In genomic region chr19:11813801-11814706, GRCh38 we compare ENCODE assay signal across 1 cellular context.
TF ChIP-seq lines count a peak whose summit lies in the region.

TSS of gene ZNF440 (plus strand) at chr19:11814273. CDS start at chr19:11814448, 175 bp downstream.

TF ChIP-seq in K562, 482 proteins besides CTCF, POLR2A, EP300 and RAD21 (continued from another document and continues in another):
- TF ChIP-seq SRSF7 (optimal IDR thresholded peaks at IDR 0.05; ENCODE audit: low read depth, low read length) (no peak), ZNF717 (CRISPR knock-in tag; IDR thresholded peaks at IDR 0.05) (no peak), GATAD2A (IDR thresholded peaks at IDR 0.05) (no peak), ZNF778 (CRISPR knock-in tag; IDR thresholded peaks at IDR 0.05) (no peak), JUN (IDR thresholded peaks at IDR 0.05; ENCODE audit: borderline replicate concordance, low read depth, low read length) (no peak), JUN (CRISPR knock-in tag; IDR thresholded peaks at IDR 0.05; ENCODE audit: borderline replicate concordance) (no peak), TRIM24 (IDR thresholded peaks at IDR 0.05) (peak in 1 of 2 experiments; percentile 19; a peak in 1 of 4 replicates), POLR2G (IDR thresholded peaks at IDR 0.05; ENCODE audit: low read depth, low read length) (peak; percentile 97), ZBTB33 (CRISPR knock-in tag; IDR thresholded peaks at IDR 0.05) (no peak), SIX5 (IDR thresholded peaks at IDR 0.05; ENCODE audit: borderline replicate concordance in 1 of 2, insufficient read depth in 1 of 2, low read depth in 1 of 2, low read length in 2 of 2) (no peak), CEBPZ (IDR thresholded peaks at IDR 0.05; ENCODE audit: borderline replicate concordance, low read depth, low read length) (no peak), RBM25 (IDR thresholded peaks at IDR 0.05; ENCODE audit: low read depth, low read length, severe bottlenecking) (peak; percentile 36), ZNF24 (IDR thresholded peaks at IDR 0.05) (peak; percentile 43; the same call in 1 of the 2 replicates), E2F5 (CRISPR knock-in tag; IDR thresholded peaks at IDR 0.05) (no peak; the same call in 1 of the 2 replicates), TARDBP (IDR thresholded peaks at IDR 0.05) (no peak), BRF1 (IDR thresholded peaks at IDR 0.05; ENCODE audit: borderline replicate concordance, extremely low read depth, insufficient read length) (no peak), PTBP1 (IDR thresholded peaks at IDR 0.05; ENCODE audit: low read depth, low read length) (no peak), SIN3B (IDR thresholded peaks at IDR 0.05; ENCODE audit: low read depth) (no peak), DNMT1 (IDR thresholded peaks at IDR 0.05) (no peak), FOXM1 (IDR thresholded peaks at IDR 0.05; ENCODE audit: low read depth) (no peak), FOXM1 (CRISPR knock-in tag; IDR thresholded peaks at IDR 0.05; ENCODE audit: low read depth) (no peak), SAFB (IDR thresholded peaks at IDR 0.05; ENCODE audit: borderline replicate concordance, low read depth, low read length) (no peak), ESRRA (IDR thresholded peaks at IDR 0.05; ENCODE audit: borderline replicate concordance, low read depth) (0 out of 2 replicates have a peak, but pooled peaks have one; percentile 18), NEUROD1 (IDR thresholded peaks at IDR 0.05; ENCODE audit: borderline replicate concordance, low read depth, low read length, partially characterized antibody) (no peak), SMARCC2 (IDR thresholded peaks at IDR 0.05; ENCODE audit: low read depth) (no peak), HMG20A (CRISPR knock-in tag; conservative IDR thresholded peaks at IDR 0.05) (no peak), ZNF347 (CRISPR knock-in tag; IDR thresholded peaks at IDR 0.05; ENCODE audit: low read depth) (no peak), ZNF197 (CRISPR knock-in tag; IDR thresholded peaks at IDR 0.05; ENCODE audit: low read depth) (no peak), NR4A1 (CRISPR knock-in tag; IDR thresholded peaks at IDR 0.05) (no peak), NR4A1 (tag; IDR thresholded peaks at IDR 0.05) (no peak), PYGO2 (tag; IDR thresholded peaks at IDR 0.05) (no peak), TRIM25 (IDR thresholded peaks at IDR 0.05; ENCODE audit: borderline replicate concordance) (no peak), RUNX1 (IDR thresholded peaks at IDR 0.05; ENCODE audit: low read depth) (no peak), ZFPM2 (CRISPR knock-in tag; IDR thresholded peaks at IDR 0.05) (no peak), ZNF384 (IDR thresholded peaks at IDR 0.05; ENCODE audit: low read depth, low read length) (no peak), ZBTB1 (CRISPR knock-in tag; IDR thresholded peaks at IDR 0.05; ENCODE audit: borderline replicate concordance, low read depth) (no peak), C11orf30 (IDR thresholded peaks at IDR 0.05; ENCODE audit: low read depth) (no peak), ZNF134 (CRISPR knock-in tag; conservative IDR thresholded peaks at IDR 0.05) (no peak), ZNF41 (CRISPR knock-in tag; conservative IDR thresholded peaks at IDR 0.05) (no peak), CSDE1 (IDR thresholded peaks at IDR 0.05) (no peak), CCNT2 (IDR thresholded peaks at IDR 0.05; ENCODE audit: borderline replicate concordance, extremely low read depth, insufficient read length, low read depth, low read length) (no peak), E2F4 (CRISPR knock-in tag; IDR thresholded peaks at IDR 0.05; ENCODE audit: low read depth) (no peak), RBM15 (IDR thresholded peaks at IDR 0.05; ENCODE audit: insufficient read depth, low read length) (no peak)
- TF ChIP-seq, protein P1, sequence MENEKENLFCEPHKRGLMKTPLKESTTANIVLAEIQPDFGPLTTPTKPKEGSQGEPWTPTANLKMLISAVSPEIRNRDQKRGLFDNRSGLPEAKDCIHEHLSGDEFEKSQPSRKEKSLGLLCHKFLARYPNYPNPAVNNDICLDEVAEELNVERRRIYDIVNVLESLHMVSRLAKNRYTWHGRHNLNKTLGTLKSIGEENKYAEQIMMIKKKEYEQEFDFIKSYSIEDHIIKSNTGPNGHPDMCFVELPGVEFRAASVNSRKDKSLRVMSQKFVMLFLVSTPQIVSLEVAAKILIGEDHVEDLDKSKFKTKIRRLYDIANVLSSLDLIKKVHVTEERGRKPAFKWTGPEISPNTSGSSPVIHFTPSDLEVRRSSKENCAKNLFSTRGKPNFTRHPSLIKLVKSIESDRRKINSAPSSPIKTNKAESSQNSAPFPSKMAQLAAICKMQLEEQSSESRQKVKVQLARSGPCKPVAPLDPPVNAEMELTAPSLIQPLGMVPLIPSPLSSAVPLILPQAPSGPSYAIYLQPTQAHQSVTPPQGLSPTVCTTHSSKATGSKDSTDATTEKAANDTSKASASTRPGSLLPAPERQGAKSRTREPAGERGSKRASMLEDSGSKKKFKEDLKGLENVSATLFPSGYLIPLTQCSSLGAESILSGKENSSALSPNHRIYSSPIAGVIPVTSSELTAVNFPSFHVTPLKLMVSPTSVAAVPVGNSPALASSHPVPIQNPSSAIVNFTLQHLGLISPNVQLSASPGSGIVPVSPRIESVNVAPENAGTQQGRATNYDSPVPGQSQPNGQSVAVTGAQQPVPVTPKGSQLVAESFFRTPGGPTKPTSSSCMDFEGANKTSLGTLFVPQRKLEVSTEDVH (IDR thresholded peaks at IDR 0.05; ENCODE audit: low read depth, partially characterized antibody), result peak; percentile 28
- TF ChIP-seq, protein P2, sequence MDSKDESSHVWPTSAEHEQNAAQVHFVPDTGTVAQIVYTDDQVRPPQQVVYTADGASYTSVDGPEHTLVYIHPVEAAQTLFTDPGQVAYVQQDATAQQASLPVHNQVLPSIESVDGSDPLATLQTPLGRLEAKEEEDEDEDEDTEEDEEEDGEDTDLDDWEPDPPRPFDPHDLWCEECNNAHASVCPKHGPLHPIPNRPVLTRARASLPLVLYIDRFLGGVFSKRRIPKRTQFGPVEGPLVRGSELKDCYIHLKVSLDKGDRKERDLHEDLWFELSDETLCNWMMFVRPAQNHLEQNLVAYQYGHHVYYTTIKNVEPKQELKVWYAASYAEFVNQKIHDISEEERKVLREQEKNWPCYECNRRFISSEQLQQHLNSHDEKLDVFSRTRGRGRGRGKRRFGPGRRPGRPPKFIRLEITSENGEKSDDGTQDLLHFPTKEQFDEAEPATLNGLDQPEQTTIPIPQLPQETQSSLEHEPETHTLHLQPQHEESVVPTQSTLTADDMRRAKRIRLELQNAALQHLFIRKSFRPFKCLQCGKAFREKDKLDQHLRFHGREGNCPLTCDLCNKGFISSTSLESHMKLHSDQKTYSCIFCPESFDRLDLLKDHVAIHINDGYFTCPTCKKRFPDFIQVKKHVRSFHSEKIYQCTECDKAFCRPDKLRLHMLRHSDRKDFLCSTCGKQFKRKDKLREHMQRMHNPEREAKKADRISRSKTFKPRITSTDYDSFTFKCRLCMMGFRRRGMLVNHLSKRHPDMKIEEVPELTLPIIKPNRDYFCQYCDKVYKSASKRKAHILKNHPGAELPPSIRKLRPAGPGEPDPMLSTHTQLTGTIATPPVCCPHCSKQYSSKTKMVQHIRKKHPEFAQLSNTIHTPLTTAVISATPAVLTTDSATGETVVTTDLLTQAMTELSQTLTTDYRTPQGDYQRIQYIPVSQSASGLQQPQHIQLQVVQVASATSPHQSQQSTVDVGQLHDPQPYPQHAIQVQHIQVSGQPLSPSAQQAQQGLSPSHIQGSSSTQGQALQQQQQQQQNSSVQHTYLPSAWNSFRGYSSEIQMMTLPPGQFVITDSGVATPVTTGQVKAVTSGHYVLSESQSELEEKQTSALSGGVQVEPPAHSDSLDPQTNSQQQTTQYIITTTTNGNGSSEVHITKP (IDR thresholded peaks at IDR 0.05; ENCODE audit: partially characterized antibody), result peak; percentile 75
- TF ChIP-seq, protein P3, sequence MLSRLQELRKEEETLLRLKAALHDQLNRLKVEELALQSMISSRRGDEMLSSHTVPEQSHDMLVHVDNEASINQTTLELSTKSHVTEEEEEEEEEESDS (CRISPR knock-in tag; IDR thresholded peaks at IDR 0.05), result no peak
- TF ChIP-seq, protein P4, sequence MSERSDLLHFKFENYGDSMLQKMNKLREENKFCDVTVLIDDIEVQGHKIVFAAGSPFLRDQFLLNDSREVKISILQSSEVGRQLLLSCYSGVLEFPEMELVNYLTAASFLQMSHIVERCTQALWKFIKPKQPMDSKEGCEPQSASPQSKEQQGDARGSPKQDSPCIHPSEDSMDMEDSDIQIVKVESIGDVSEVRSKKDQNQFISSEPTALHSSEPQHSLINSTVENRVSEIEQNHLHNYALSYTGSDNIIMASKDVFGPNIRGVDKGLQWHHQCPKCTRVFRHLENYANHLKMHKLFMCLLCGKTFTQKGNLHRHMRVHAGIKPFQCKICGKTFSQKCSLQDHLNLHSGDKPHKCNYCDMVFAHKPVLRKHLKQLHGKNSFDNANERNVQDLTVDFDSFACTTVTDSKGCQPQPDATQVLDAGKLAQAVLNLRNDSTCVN (CRISPR knock-in tag; IDR thresholded peaks at IDR 0.05), result peak; percentile 29; the same call in 1 of the 2 replicates
